Comparison of ENCODE assay signal across 18 cellular contexts in the genomic region with DNA sequence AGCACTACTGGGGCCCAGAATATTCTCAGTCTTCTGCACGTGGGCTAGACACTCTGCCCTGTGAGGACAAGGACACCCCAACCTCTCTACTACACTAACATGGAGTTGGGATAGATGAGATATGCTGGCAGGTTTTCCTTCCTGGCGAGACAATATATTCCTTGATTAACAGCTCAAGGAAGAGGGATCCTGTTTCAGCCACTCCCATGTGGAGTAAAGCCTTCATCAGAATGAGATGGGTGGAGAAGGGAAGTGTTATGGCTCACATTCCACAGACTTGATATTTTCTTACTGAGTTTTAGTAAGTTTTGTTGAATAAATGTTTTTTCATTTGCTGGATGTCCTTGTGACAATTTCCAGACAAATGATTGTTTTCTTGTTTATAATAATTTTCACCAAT.
DNase-seq lines count a peak whose midpoint lies in the region; ATAC-seq and TF ChIP-seq lines count a peak whose summit lies in the region.
"Had no signal": no experiment of that assay in that cellular context is flagged by ENCODE, and none has a peak within 500 bp of the region (broad histone marks: within the 10 kb centered on the region; RNA-seq: fewer than 3 reads in every experiment).

No MANE protein-coding gene starts in this region.

- no peaks in the 10 kb centered on the region for H3K9me3 ChIP-seq in RWPE2 (ENCODE audit: severe bottlenecking)

- H3K79me2 ChIP-seq in ACC112 (ENCODE audit: control insufficient read depth, insufficient read depth, low read length, unreplicated experiment): no peaks in the 10 kb centered on the region

- H3K4me1 ChIP-seq in ACC112 (ENCODE audit: control insufficient read depth, insufficient read depth, low read length, unreplicated experiment): no peaks in the 10 kb centered on the region
- H3K4me1 ChIP-seq in RWPE2 (ENCODE audit: insufficient read depth, poor library complexity, severe bottlenecking): no peaks in the 10 kb centered on the region
- H3K4me1 ChIP-seq: BLaER1 treated with 17β-estradiol and CSF1 and Interleukin-3, amounts not matched to agents 10 nM and 100 nM had no signal

- H3K27ac ChIP-seq in ACC112 (ENCODE audit: low read depth, low read length) (no peak overlapping the region), RWPE2 (ENCODE audit: poor library complexity, severe bottlenecking) (no peak overlapping the region)
- H3K27ac ChIP-seq: BLaER1 treated with 17β-estradiol and CSF1 and Interleukin-3, amounts not matched to agents 10 nM and 100 nM; HL-60 had no signal

- peak overlapping the region; percentile 57 for H2AFZ ChIP-seq in ACC112 (ENCODE audit: low read length, unreplicated experiment)

- no peak overlapping the region for H3K4me3 Mint-ChIP-seq in stimulated activated memory B cell treated with anti-CD40 and anti-IgM and Interleukin-4, amounts not matched to agents 10 μg/mL and 1 μg/mL and 100 μg/mL, for 72 hours
- H3K4me3 Mint-ChIP-seq: B cell; CD8-positive, alpha-beta T cell had no signal

- TF ChIP-seq CTCF in RWPE2 (IDR thresholded peaks at IDR 0.05; ENCODE audit: poor library complexity, severe bottlenecking): no peak

- no peaks in the 10 kb centered on the region for H3K36me3 Mint-ChIP-seq in stimulated activated memory B cell treated with anti-CD40 and anti-IgM and Interleukin-4, amounts not matched to agents 10 μg/mL and 1 μg/mL and 100 μg/mL, for 72 hours
- H3K36me3 Mint-ChIP-seq: CD8-positive, alpha-beta T cell; IgD-negative memory B cell had no signal

- H3K27me3 ChIP-seq in ACC112 (ENCODE audit: insufficient read depth, low read length): no peaks in the 10 kb centered on the region
- H3K27me3 ChIP-seq in RWPE2 (ENCODE audit: insufficient read depth, poor library complexity, severe bottlenecking): no peaks in the 10 kb centered on the region
- H3K27me3 ChIP-seq: BLaER1 treated with 17β-estradiol and CSF1 and Interleukin-3, amounts not matched to agents 10 nM and 100 nM had no signal

- H3K27me3 Mint-ChIP-seq in stimulated activated memory B cell treated with anti-CD40 and anti-IgM and Interleukin-4, amounts not matched to agents 10 μg/mL and 1 μg/mL and 100 μg/mL, for 72 hours: no peaks in the 10 kb centered on the region
- H3K27me3 Mint-ChIP-seq: B cell, IgD-negative memory B cell had no signal

- H3K4me1 Mint-ChIP-seq in stimulated activated memory B cell treated with anti-CD40 and anti-IgM and Interleukin-4, amounts not matched to agents 10 μg/mL and 1 μg/mL and 100 μg/mL, for 72 hours: no peaks in the 10 kb centered on the region
- H3K4me1 Mint-ChIP-seq: B cell, IgD-negative memory B cell had no signal

- peaks cover 9% of the 10 kb centered on the region for H3K9me3 Mint-ChIP-seq in stimulated activated memory B cell treated with anti-CD40 and anti-IgM and Interleukin-4, amounts not matched to agents 10 μg/mL and 1 μg/mL and 100 μg/mL, for 72 hours

- ATAC-seq in RWPE2 (ENCODE audit: low read depth) (peak; percentile 70), GM18907 (IDR thresholded peaks at IDR 0.05; ENCODE audit: unreplicated experiment) (no peak)
- no peak for ATAC-seq in stimulated activated memory B cell treated with anti-CD40 and anti-IgM and Interleukin-4, amounts not matched to agents 10 μg/mL and 1 μg/mL and 100 μg/mL, for 72 hours
- ATAC-seq: CD8-positive, alpha-beta T cell had no signal

- H3K36me3 ChIP-seq in ACC112 (ENCODE audit: insufficient read depth, low read length) (no peaks in the 10 kb centered on the region), RWPE2 (ENCODE audit: low read depth) (no peaks in the 10 kb centered on the region)
- H3K36me3 ChIP-seq: BLaER1 treated with 17β-estradiol and CSF1 and Interleukin-3, amounts not matched to agents 10 nM and 100 nM had no signal

- DNase-seq in HT1080 (ENCODE audit: low read depth) (peak; percentile 18), RWPE2 (ENCODE audit: low spot score) (no peak), iPS-NIHi11 (ENCODE audit: low spot score) (peak; percentile 10), DMS153 treated with DMSO at 0.1 percent for 48 hours (lab: John Stamatoyannopoulos, UW; ENCODE audit: unreplicated experiment) (no peak), hippocampal formation (lab: John Stamatoyannopoulos, UW) (no peak)
- DNase-seq: 8988T; Calu3; CD8-positive, alpha-beta T cell; GOT3; HCEC 1CT; KBM-7 had no signal

- H3K4me3 ChIP-seq in ACC112 (ENCODE audit: low read depth, low read length) (no peak overlapping the region; the same call in 1 of the 2 replicates), RWPE2 (ENCODE audit: severe bottlenecking) (no peak overlapping the region)
- H3K4me3 ChIP-seq: BLaER1 treated with 17β-estradiol and CSF1 and Interleukin-3, amounts not matched to agents 10 nM and 100 nM had no signal

- H3K27ac Mint-ChIP-seq in stimulated activated memory B cell treated with anti-CD40 and anti-IgM and Interleukin-4, amounts not matched to agents 10 μg/mL and 1 μg/mL and 100 μg/mL, for 72 hours: no peak overlapping the region
- H3K27ac Mint-ChIP-seq: B cell; CD8-positive, alpha-beta T cell had no signal

Comparison
In these comparisons a context has a peak if more than half of its experiments do, and no peak if none do; other contexts are left out.
1. DNase-seq: peak in HT1080 (single experiment) and iPS-NIHi11 (single experiment); none in RWPE2 (single experiment), DMS153 treated with DMSO at 0.1 percent for 48 hours (single experiment) and hippocampal formation (0 of 2).